In genomic region chr11:933002-933820, GRCh38 we compare ENCODE assay signal across 12 cellular contexts. TPM values are rescaled to one million over a fixed set of nuclear protein-coding genes. Genes with fewer than 3 reads are reported as not detected.
DNase-seq lines count a peak whose midpoint lies in the region; ATAC-seq and TF ChIP-seq lines count a peak whose summit lies in the region.
"Had no signal": no experiment of that assay in that cellular context is flagged by ENCODE, and none has a peak within 500 bp of the region (broad histone marks: within the 10 kb centered on the region; RNA-seq: fewer than 3 reads in every experiment).

No MANE protein-coding gene starts in this region.

- DNase-seq in WTC11 (ENCODE audit: low spot score) (no peak), glutamatergic neuron (no peak), neural crest cell (ENCODE audit: low read depth, low spot score) (no peak), mesenteric fat pad (ENCODE audit: low spot score) (no peak), NCI-H345 (lab: John Stamatoyannopoulos, UW) (no peak)
- DNase-seq: activated CD4-positive, alpha-beta T cell treated with anti-CD3 and anti-CD28 coated beads for 4 hours; activated naive CD8-positive, alpha-beta T cell treated with anti-CD3 and anti-CD28 coated beads, Interleukin-2, amount 10 ng/mL, durations not matched to agents 7 days and 5 days; SHP77 treated with DMSO at 0.1 percent for 48 hours; stimulated activated CD4-positive, alpha-beta T cell treated with anti-CD3 and anti-CD28 coated beads, Interleukin-2, amount 100 ng/mL, for 24 hours had no signal

- no peaks in the 10 kb centered on the region for H3K9me3 Mint-ChIP-seq in WTC11
- peaks cover 2% of the 10 kb centered on the region for H3K9me3 Mint-ChIP-seq in glutamatergic neuron (ENCODE audit: unreplicated experiment)
- H3K9me3 Mint-ChIP-seq in neural crest cell, result no peaks in the 10 kb centered on the region
- H3K9me3 Mint-ChIP-seq: activated naive CD8-positive, alpha-beta T cell treated with anti-CD3 and anti-CD28 coated beads, Interleukin-2, amount 10 ng/mL, durations not matched to agents 7 days and 5 days had no signal

- no peak for ATAC-seq in WTC11
- no peak for ATAC-seq in GM19035 (IDR thresholded peaks at IDR 0.05; ENCODE audit: unreplicated experiment)
- ATAC-seq in GM19328 (IDR thresholded peaks at IDR 0.05; ENCODE audit: unreplicated experiment), result no peak

- TF ChIP-seq CTCF in WTC11 (IDR thresholded peaks at IDR 0.05) (no peak), glutamatergic neuron (IDR thresholded peaks at IDR 0.05; ENCODE audit: partially characterized antibody, unreplicated experiment) (no peak), neural crest cell (conservative IDR thresholded peaks at IDR 0.05) (no peak)

- H3K9ac ChIP-seq in BLaER1, result peak overlapping the region; percentile 15; the same call in 1 of the 2 replicates

- H4K20me1 ChIP-seq in BLaER1, result peaks cover 100% of the 10 kb centered on the region

- H3K36me3 Mint-ChIP-seq in WTC11, result peaks cover 2% of the 10 kb centered on the region; the same call in 1 of the 2 replicates
- H3K36me3 Mint-ChIP-seq in glutamatergic neuron (ENCODE audit: unreplicated experiment), result peaks cover 4% of the 10 kb centered on the region
- H3K36me3 Mint-ChIP-seq in neural crest cell (ENCODE audit: low read depth), result no peaks in the 10 kb centered on the region

- peak overlapping the region; percentile 93 for H3K27ac Mint-ChIP-seq in WTC11
- no peak overlapping the region for H3K27ac Mint-ChIP-seq in glutamatergic neuron (ENCODE audit: unreplicated experiment)
- H3K27ac Mint-ChIP-seq in neural crest cell (ENCODE audit: unreplicated experiment), result peak overlapping the region; percentile 32
- H3K27ac Mint-ChIP-seq: activated naive CD8-positive, alpha-beta T cell treated with anti-CD3 and anti-CD28 coated beads, Interleukin-2, amount 10 ng/mL, durations not matched to agents 7 days and 5 days had no signal

- H3K27ac ChIP-seq in BLaER1, result no peak overlapping the region

- peaks cover 77% of the 10 kb centered on the region for H3K4me1 ChIP-seq in BLaER1

- H3K36me3 ChIP-seq in BLaER1, result peaks cover 51% of the 10 kb centered on the region

- POLR2A ChIA-PET in WTC11 (lab: Charles Lee), result no interaction called here

- H3K27me3 Mint-ChIP-seq in WTC11 (ENCODE audit: low read depth) (no peaks in the 10 kb centered on the region), glutamatergic neuron (ENCODE audit: unreplicated experiment) (no peaks in the 10 kb centered on the region), neural crest cell (ENCODE audit: low read depth) (no peaks in the 10 kb centered on the region)
- H3K27me3 Mint-ChIP-seq: activated naive CD8-positive, alpha-beta T cell treated with anti-CD3 and anti-CD28 coated beads, Interleukin-2, amount 10 ng/mL, durations not matched to agents 7 days and 5 days had no signal

- peak overlapping the region; percentile 2; the same call in 1 of the 2 replicates for H3K4me2 ChIP-seq in BLaER1

- CTCF ChIA-PET in WTC11 (lab: Charles Lee), result interaction anchor here (1.6 to 2.6 kb wide), 3 partner anchors 8 to 13 kb away, joined by 6 to 9 read pairs (median 6); no protein-coding TSS in a partner anchor

- no peaks in the 10 kb centered on the region for H3K9me3 ChIP-seq in BLaER1

- H3K4me3 Mint-ChIP-seq in WTC11, result peak overlapping the region; percentile 45
- H3K4me3 Mint-ChIP-seq in glutamatergic neuron (ENCODE audit: unreplicated experiment), result peak overlapping the region; percentile 46
- H3K4me3 Mint-ChIP-seq in neural crest cell, result no peak overlapping the region
- H3K4me3 Mint-ChIP-seq: activated naive CD8-positive, alpha-beta T cell treated with anti-CD3 and anti-CD28 coated beads, Interleukin-2, amount 10 ng/mL, durations not matched to agents 7 days and 5 days had no signal

- peaks cover 58% of the 10 kb centered on the region for H3K4me1 Mint-ChIP-seq in WTC11
- peaks cover 28% of the 10 kb centered on the region for H3K4me1 Mint-ChIP-seq in glutamatergic neuron (ENCODE audit: low read depth, unreplicated experiment)
- H3K4me1 Mint-ChIP-seq in neural crest cell, result peaks cover 36% of the 10 kb centered on the region

- no peak overlapping the region for H3K4me3 ChIP-seq in BLaER1

- H3K27me3 ChIP-seq in BLaER1, result no peaks in the 10 kb centered on the region

TF ChIP-seq in WTC11, 78 proteins besides CTCF, POLR2A, EP300 and RAD21:
- TF ChIP-seq MXD4 (CRISPR knock-in tag; IDR thresholded peaks at IDR 0.05; ENCODE audit: borderline replicate concordance) (no peak), MYBL2 (CRISPR knock-in tag; IDR thresholded peaks at IDR 0.05) (no peak), HMGA2 (CRISPR knock-in tag; IDR thresholded peaks at IDR 0.05) (no peak), MAX (CRISPR knock-in tag; IDR thresholded peaks at IDR 0.05) (no peak), CDX4 (CRISPR knock-in tag; IDR thresholded peaks at IDR 0.05; ENCODE audit: borderline replicate concordance) (no peak), RORB (CRISPR knock-in tag; IDR thresholded peaks at IDR 0.05) (no peak), PRRX2 (CRISPR knock-in tag; IDR thresholded peaks at IDR 0.05) (no peak), AR (CRISPR knock-in tag; IDR thresholded peaks at IDR 0.05) (no peak), ATF1 (CRISPR knock-in tag; IDR thresholded peaks at IDR 0.05) (no peak), ELF4 (CRISPR knock-in tag; IDR thresholded peaks at IDR 0.05; ENCODE audit: low read depth) (no peak), PREB (CRISPR knock-in tag; IDR thresholded peaks at IDR 0.05; ENCODE audit: borderline replicate concordance) (no peak), IRF1 (CRISPR knock-in tag; IDR thresholded peaks at IDR 0.05) (no peak), ZNF671 (CRISPR knock-in tag; IDR thresholded peaks at IDR 0.05) (no peak)
- TF ChIP-seq, protein P1, sequence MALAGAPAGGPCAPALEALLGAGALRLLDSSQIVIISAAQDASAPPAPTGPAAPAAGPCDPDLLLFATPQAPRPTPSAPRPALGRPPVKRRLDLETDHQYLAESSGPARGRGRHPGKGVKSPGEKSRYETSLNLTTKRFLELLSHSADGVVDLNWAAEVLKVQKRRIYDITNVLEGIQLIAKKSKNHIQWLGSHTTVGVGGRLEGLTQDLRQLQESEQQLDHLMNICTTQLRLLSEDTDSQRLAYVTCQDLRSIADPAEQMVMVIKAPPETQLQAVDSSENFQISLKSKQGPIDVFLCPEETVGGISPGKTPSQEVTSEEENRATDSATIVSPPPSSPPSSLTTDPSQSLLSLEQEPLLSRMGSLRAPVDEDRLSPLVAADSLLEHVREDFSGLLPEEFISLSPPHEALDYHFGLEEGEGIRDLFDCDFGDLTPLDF (CRISPR knock-in tag; IDR thresholded peaks at IDR 0.05), result no peak
TF ChIP-seq in WTC11: peak in this region for 0.

RNA-seq across cellular contexts. Expression of gene AP2A2, which starts 7.5 kb away (rescaled TPM):
- 47.1 to 52.3 TPM (median 51.0 TPM) in 3 replicates for total RNA-seq in WTC11 (2021)
- total RNA-seq in glutamatergic neuron (ENCODE audit: unreplicated experiment), result 228 TPM
- total RNA-seq in neural crest cell, result 75.5 and 78.1 TPM in 2 replicates
- total RNA-seq in mesenteric fat pad, result 120 TPM

RNA-seq across cellular contexts. Expression of gene CHID1, which starts 22.6 kb away (rescaled TPM):
- 92.8 to 99.6 TPM (median 94.2 TPM) in 3 replicates for total RNA-seq in WTC11 (2021)
- total RNA-seq in glutamatergic neuron (ENCODE audit: unreplicated experiment), result 56.1 TPM
- total RNA-seq in neural crest cell, result 81.8 and 82.4 TPM in 2 replicates
- 72.1 TPM for total RNA-seq in mesenteric fat pad
